In the genomic region with DNA sequence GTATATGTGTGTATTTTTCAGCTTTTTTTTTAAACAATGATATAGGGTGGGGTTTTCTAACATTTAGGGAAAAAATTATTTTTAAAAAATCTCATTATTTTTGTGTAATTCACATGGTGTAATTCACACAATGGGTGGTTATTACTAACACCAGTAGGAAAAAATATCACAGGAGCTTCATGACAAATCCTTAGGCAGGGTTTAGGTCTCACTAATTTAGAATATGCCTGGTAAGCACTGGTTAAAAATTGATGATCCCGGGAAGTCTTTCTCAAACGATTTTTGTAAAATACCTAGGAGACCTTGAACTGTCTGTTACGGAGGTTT, we compare ENCODE assay signal across 7 cellular contexts. TPM values are rescaled to one million over a fixed set of nuclear protein-coding genes. Genes with fewer than 3 reads are reported as not detected.
DNase-seq lines count a peak whose midpoint lies in the region; ATAC-seq and TF ChIP-seq lines count a peak whose summit lies in the region.

No MANE protein-coding gene starts in this region.

- POLR2A ChIA-PET in HEK293 (lab: Yijun Ruan, JAX) = interaction anchor here (0.8 to 2.8 kb wide), 4 partner anchors 12 to 115 kb away, joined by 3 to 10 read pairs (median 8); a partner anchor contains a TSS

- H3K36me3 ChIP-seq in HEK293 (ENCODE audit: control insufficient read depth in 2 of 2, insufficient read depth in 1 of 2, low read length in 2 of 2) = no peaks in the 10 kb centered on the region
- no peaks in the 10 kb centered on the region for H3K36me3 ChIP-seq in WERI-Rb-1
- H3K36me3 ChIP-seq in iPS-20b (ENCODE audit: insufficient read depth, low read depth, low read length) = no peaks in the 10 kb centered on the region

- H3K4me1 ChIP-seq in HEK293 (ENCODE audit: control insufficient read depth, insufficient read depth, low read length) = peaks cover 20% of the 10 kb centered on the region
- H3K4me1 ChIP-seq in iPS-20b (ENCODE audit: insufficient read depth, low read length) = peaks cover 24% of the 10 kb centered on the region; the same call in 1 of the 2 replicates

- peak; percentile 22 for ATAC-seq in stimulated activated naive CD8-positive, alpha-beta T cell treated with anti-CD3 and anti-CD28 coated beads, Interleukin-15, amount 100 ng/mL, for 72 hours
- ATAC-seq in GM18498 (IDR thresholded peaks at IDR 0.05; ENCODE audit: unreplicated experiment) (no peak), HG03342 (IDR thresholded peaks at IDR 0.05; ENCODE audit: unreplicated experiment) (no peak), esophagus mucosa (no peak)

- no peaks in the 10 kb centered on the region for H3K27me3 ChIP-seq in WERI-Rb-1 (ENCODE audit: insufficient read depth, low read depth, severe bottlenecking)
- H3K27me3 ChIP-seq in iPS-20b (ENCODE audit: insufficient read depth, low read length) = no peaks in the 10 kb centered on the region

- peak overlapping the region; percentile 91 to 92 for H3K27ac Mint-ChIP-seq in stimulated activated naive CD8-positive, alpha-beta T cell treated with anti-CD3 and anti-CD28 coated beads, Interleukin-15, amount 100 ng/mL, for 72 hours

- H3K4me3 ChIP-seq in HEK293 (ENCODE audit: low read depth, low read length) (peak overlapping the region; percentile 21), WERI-Rb-1 (ENCODE audit: low read depth, low read length) (peak overlapping the region; percentile 72), iPS-20b (ENCODE audit: low read length) (peak overlapping the region; percentile 62)

- H3K27me3 Mint-ChIP-seq in stimulated activated naive CD8-positive, alpha-beta T cell treated with anti-CD3 and anti-CD28 coated beads, Interleukin-15, amount 100 ng/mL, for 72 hours = no peaks in the 10 kb centered on the region

- H3K27ac ChIP-seq in HEK293 (ENCODE audit: extremely low read depth, low read depth, low read length) = peak overlapping the region; percentile 83
- peak overlapping the region; percentile 89 for H3K27ac ChIP-seq in WERI-Rb-1
- peak overlapping the region; percentile 89 for H3K27ac ChIP-seq in iPS-20b (ENCODE audit: low read length)

- peak overlapping the region; percentile 84; the same call in 1 of the 2 replicates for H3K9ac ChIP-seq in iPS-20b (ENCODE audit: low read depth, low read length)

- H3K4me3 Mint-ChIP-seq in stimulated activated naive CD8-positive, alpha-beta T cell treated with anti-CD3 and anti-CD28 coated beads, Interleukin-15, amount 100 ng/mL, for 72 hours = peak overlapping the region; percentile 75 to 78

- no peak for DNase-seq in WERI-Rb-1
- no peak for DNase-seq in stimulated activated naive CD8-positive, alpha-beta T cell treated with anti-CD3 and anti-CD28 coated beads, Interleukin-15, amount 100 ng/mL, for 72 hours

- H3K9me3 ChIP-seq in HEK293 (ENCODE audit: control insufficient read depth, insufficient read depth, low read depth, low read length) (no peaks in the 10 kb centered on the region), WERI-Rb-1 (ENCODE audit: severe bottlenecking) (no peaks in the 10 kb centered on the region), iPS-20b (ENCODE audit: insufficient read depth, low read depth, low read length) (no peaks in the 10 kb centered on the region)

- CTCF ChIA-PET in HEK293 (lab: Yijun Ruan, JAX) = interaction anchor here (1.6 kb wide), 1 partner anchor 44 kb away, joined by 5 read pairs; no protein-coding TSS in a partner anchor

- TF ChIP-seq CTCF in HEK293 (tag by site-specific recombination; IDR thresholded peaks at IDR 0.05) (no peak), WERI-Rb-1 (IDR thresholded peaks at IDR 0.05; ENCODE audit: low read depth, low read length) (no peak)

- no peaks in the 10 kb centered on the region for H3K9me3 Mint-ChIP-seq in stimulated activated naive CD8-positive, alpha-beta T cell treated with anti-CD3 and anti-CD28 coated beads, Interleukin-15, amount 100 ng/mL, for 72 hours

- H3K4me1 Mint-ChIP-seq in stimulated activated naive CD8-positive, alpha-beta T cell treated with anti-CD3 and anti-CD28 coated beads, Interleukin-15, amount 100 ng/mL, for 72 hours = peaks cover 47% of the 10 kb centered on the region

TF ChIP-seq in HEK293, 187 proteins besides CTCF, POLR2A, EP300 and RAD21:
- TF ChIP-seq BCL11B (tag by site-specific recombination; IDR thresholded peaks at IDR 0.05; ENCODE audit: low read depth) (no peak), ZNF843 (tag by site-specific recombination; IDR thresholded peaks at IDR 0.05) (no peak), ZNF623 (tag by site-specific recombination; IDR thresholded peaks at IDR 0.05) (no peak), ZNF133 (tag by site-specific recombination; IDR thresholded peaks at IDR 0.05) (no peak), ZNF521 (tag by site-specific recombination; IDR thresholded peaks at IDR 0.05) (no peak), ZNF707 (tag by site-specific recombination; IDR thresholded peaks at IDR 0.05) (no peak), ZNF248 (tag by site-specific recombination; IDR thresholded peaks at IDR 0.05) (no peak), ZNF558 (tag by site-specific recombination; IDR thresholded peaks at IDR 0.05) (no peak), ZNF184 (tag by site-specific recombination; IDR thresholded peaks at IDR 0.05) (no peak)
- TF ChIP-seq, protein P1, sequence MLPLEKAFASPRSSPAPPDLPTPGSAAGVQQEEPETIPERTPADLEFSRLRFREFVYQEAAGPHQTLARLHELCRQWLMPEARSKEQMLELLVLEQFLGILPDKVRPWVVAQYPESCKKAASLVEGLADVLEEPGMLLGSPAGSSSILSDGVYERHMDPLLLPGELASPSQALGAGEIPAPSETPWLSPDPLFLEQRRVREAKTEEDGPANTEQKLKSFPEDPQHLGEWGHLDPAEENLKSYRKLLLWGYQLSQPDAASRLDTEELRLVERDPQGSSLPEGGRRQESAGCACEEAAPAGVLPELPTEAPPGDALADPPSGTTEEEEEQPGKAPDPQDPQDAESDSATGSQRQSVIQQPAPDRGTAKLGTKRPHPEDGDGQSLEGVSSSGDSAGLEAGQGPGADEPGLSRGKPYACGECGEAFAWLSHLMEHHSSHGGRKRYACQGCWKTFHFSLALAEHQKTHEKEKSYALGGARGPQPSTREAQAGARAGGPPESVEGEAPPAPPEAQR (tag by site-specific recombination; IDR thresholded peaks at IDR 0.05) = no peak
- TF ChIP-seq, protein P2, sequence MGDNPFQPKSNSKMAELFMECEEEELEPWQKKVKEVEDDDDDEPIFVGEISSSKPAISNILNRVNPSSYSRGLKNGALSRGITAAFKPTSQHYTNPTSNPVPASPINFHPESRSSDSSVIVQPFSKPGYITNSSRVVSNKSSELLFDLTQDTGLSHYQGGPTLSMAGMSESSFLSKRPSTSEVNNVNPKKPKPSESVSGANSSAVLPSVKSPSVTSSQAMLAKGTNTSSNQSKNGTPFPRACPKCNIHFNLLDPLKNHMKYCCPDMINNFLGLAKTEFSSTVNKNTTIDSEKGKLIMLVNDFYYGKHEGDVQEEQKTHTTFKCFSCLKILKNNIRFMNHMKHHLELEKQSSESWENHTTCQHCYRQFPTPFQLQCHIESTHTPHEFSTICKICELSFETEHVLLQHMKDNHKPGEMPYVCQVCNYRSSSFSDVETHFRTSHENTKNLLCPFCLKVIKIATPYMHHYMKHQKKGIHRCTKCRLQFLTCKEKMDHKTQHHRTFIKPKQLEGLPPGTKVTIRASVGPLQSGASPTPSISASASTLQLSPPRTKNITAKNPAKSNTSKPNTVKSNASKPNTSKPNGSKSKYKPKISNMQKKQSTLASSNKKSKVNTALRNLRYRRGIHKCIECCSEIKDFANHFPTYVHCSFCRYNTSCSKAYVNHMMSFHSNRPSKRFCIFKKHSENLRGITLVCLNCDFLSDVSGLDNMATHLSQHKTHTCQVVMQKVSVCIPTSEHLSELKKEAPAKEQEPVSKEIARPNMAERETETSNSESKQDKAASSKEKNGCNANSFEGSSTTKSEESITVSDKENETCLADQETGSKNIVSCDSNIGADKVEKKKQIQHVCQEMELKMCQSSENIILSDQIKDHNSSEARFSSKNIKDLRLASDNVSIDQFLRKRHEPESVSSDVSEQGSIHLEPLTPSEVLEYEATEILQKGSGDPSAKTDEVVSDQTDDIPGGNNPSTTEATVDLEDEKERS (tag by site-specific recombination; IDR thresholded peaks at IDR 0.05) = no peak

RNA-seq across cellular contexts. Expression of a gene that starts 29.5 kb away (rescaled TPM):
- 30.4 TPM for total RNA-seq in esophagus mucosa

Comparison
In these comparisons a context has a peak if more than half of its experiments do, and no peak if none do; other contexts are left out.
1. H3K4me3 ChIP-seq: peak in every context shown above with its lines; median percentile 72 in WERI-Rb-1; 62 in iPS-20b; 21 in HEK293.